Comparison of ENCODE assay signal across 8 cellular contexts in genomic region chr6:33207569-33208088, GRCh38. TPM values are rescaled to one million over a fixed set of nuclear protein-coding genes. Genes with fewer than 3 reads are reported as not detected.
DNase-seq lines count a peak whose midpoint lies in the region; ATAC-seq and TF ChIP-seq lines count a peak whose summit lies in the region.

No MANE protein-coding gene starts in this region.

- DNase-seq in Daoy (ENCODE audit: low read depth) (peak; percentile 69), M059J (ENCODE audit: low read depth) (peak; percentile 84), body of pancreas (peak; percentile 54 to 59 (median 56)), spleen (peak; percentile 85), SKM-1 treated with dmso at 0.1 percent for 144 hours (lab: John Stamatoyannopoulos, UW; ENCODE audit: unreplicated experiment) (no peak)

- peak overlapping the region; percentile 83 to 96 (median 90) for H3K27ac ChIP-seq in body of pancreas
- H3K27ac ChIP-seq in iPS-20b (ENCODE audit: low read length), result no peak overlapping the region
- H3K27ac ChIP-seq in spleen, result peak overlapping the region; percentile 93 to 95 (median 94)

- peaks cover 64% of the 10 kb centered on the region for H3K4me1 ChIP-seq in body of pancreas
- peaks cover 19% of the 10 kb centered on the region for H3K4me1 ChIP-seq in iPS-20b (ENCODE audit: insufficient read depth, low read length)
- H3K4me1 ChIP-seq in spleen, result peaks cover 21 to 82% (median 50%) of the 10 kb centered on the region in 6 donors

- peak overlapping the region; percentile 79 to 94 for H3K4me3 ChIP-seq in body of pancreas
- H3K4me3 ChIP-seq in iPS-20b (ENCODE audit: low read length), result peak overlapping the region; percentile 89
- H3K4me3 ChIP-seq in spleen, result peak overlapping the region; percentile 44 to 78 (median 66)

- H3K36me3 ChIP-seq in body of pancreas (replicated peaks in 1 of 2; ENCODE audit: insufficient read depth in 1 of 2, low read depth in 2 of 2), result peaks cover 0 to 6% of the 10 kb centered on the region in 2 donors
- H3K36me3 ChIP-seq in iPS-20b (ENCODE audit: insufficient read depth, low read depth, low read length), result peaks cover 31% of the 10 kb centered on the region
- H3K36me3 ChIP-seq in spleen, result peaks cover 0 to 49% (median 34%) of the 10 kb centered on the region in 6 donors

- no peak for TF ChIP-seq POLR2A in body of pancreas (IDR thresholded peaks at IDR 0.05)
- TF ChIP-seq POLR2A in spleen (IDR thresholded peaks at IDR 0.05), result no peak

- 1 to 3% methylated on average over 23 to 29 of the region's 29 CpGs for WGBS in body of pancreas, 2 donors
- WGBS in spleen, 5 donors, result 1 to 4% (median 2%) methylated on average over 28 to 29 of the region's 29 CpGs

- ATAC-seq in body of pancreas, result peak; percentile 16
- ATAC-seq in activated CD4-positive, CD25-positive, alpha-beta regulatory T cell treated with anti-CD3 and anti-CD28 coated beads, Interleukin-2, amount 50 U/mL, for 24 hours, result no peak
- ATAC-seq in GM18517 (IDR thresholded peaks at IDR 0.05; ENCODE audit: unreplicated experiment), result no peak

- intact Hi-C loops in body of pancreas (cut with DNase I), result no loop called here
- intact Hi-C loops in spleen (cut with DNase I; ENCODE audit: low total_unique reads), result no loop called here

- H3K9ac ChIP-seq in iPS-20b (ENCODE audit: low read depth, low read length), result peak overlapping the region; percentile 85

- H3K27me3 ChIP-seq in body of pancreas (no peaks in the 10 kb centered on the region), iPS-20b (ENCODE audit: insufficient read depth, low read length) (peaks cover 53% of the 10 kb centered on the region), spleen (replicated peaks in 1 of 7) (peaks cover 0 to 6% (median 0%) of the 10 kb centered on the region in 7 donors)

- no peaks in the 10 kb centered on the region for H3K9me3 ChIP-seq in body of pancreas
- no peaks in the 10 kb centered on the region for H3K9me3 ChIP-seq in iPS-20b (ENCODE audit: insufficient read depth, low read depth, low read length)
- no peaks in the 10 kb centered on the region for H3K9me3 ChIP-seq in spleen

- TF ChIP-seq CTCF in body of pancreas (IDR thresholded peaks at IDR 0.05), result no peak
- TF ChIP-seq CTCF in spleen (IDR thresholded peaks at IDR 0.05 in 8 of 11, conservative IDR thresholded peaks at IDR 0.05 in 3 of 11), result no peak

RNA-seq across cellular contexts. Expression of gene RING1, which starts 0.7 kb away (rescaled TPM):
- 43.4 and 44.9 TPM in 2 replicates for total RNA-seq in Daoy (2014; rRNA removed; shearing (Covaris generic))
- total RNA-seq in M059J (2014; rRNA removed; shearing (Covaris generic)), result 44.2 and 48.5 TPM in 2 replicates
- 10 to 100 TPM; 11.2 to 28.3 TPM for total RNA-seq in body of pancreas
- 10 to 100 TPM; 13.4 to 37.8 (median 29.6) TPM for total RNA-seq in spleen
- 10 to 100 TPM; 29.2 to 42.3 (median 32.5) TPM for polyA plus RNA-seq in spleen

RNA-seq across cellular contexts. Expression of gene HSD17B8, which starts 3.2 kb away (rescaled TPM):
- 3.3 and 8.2 TPM in 2 replicates for total RNA-seq in Daoy (2014; rRNA removed; shearing (Covaris generic))
- total RNA-seq in M059J (2014; rRNA removed; shearing (Covaris generic)), result 0.32 TPM in 1 of 2 replicates, not detected in the other
- total RNA-seq in body of pancreas, result 10 to 100 TPM; 19.1 to 29.1 TPM
- 10 to 100 TPM in 5 of 7 donors, 1 to 10 TPM in 2; 8.7 to 20.1 (median 14.9) TPM for total RNA-seq in spleen
- polyA plus RNA-seq in spleen, result 10 to 100 TPM; 15.8 to 24.1 (median 16.5) TPM

RNA-seq across cellular contexts. Expression of gene SLC39A7, which starts 7.0 kb away (rescaled TPM):
- 104 and 121 TPM in 2 replicates for total RNA-seq in Daoy (2014; rRNA removed; shearing (Covaris generic))
- total RNA-seq in M059J (2014; rRNA removed; shearing (Covaris generic)), result 140 and 234 TPM in 2 replicates
- total RNA-seq in body of pancreas (10 to 100 TPM; 57.3 to 67.9 TPM), spleen (10 to 100 TPM; 42.8 to 58.7 (median 48.8) TPM)
- polyA plus RNA-seq in spleen, result 10 to 100 TPM; 28.8 to 42.3 (median 33.8) TPM

RNA-seq across cellular contexts. Expression of gene RXRB, which starts 7.2 kb away (rescaled TPM):
- 21.4 and 27.3 TPM in 2 replicates for total RNA-seq in Daoy (2014; rRNA removed; shearing (Covaris generic))
- 18.4 and 28.7 TPM in 2 replicates for total RNA-seq in M059J (2014; rRNA removed; shearing (Covaris generic))
- total RNA-seq in body of pancreas (10 to 100 TPM; 17.1 to 21.0 TPM), spleen (10 to 100 TPM; 30.9 to 66.8 (median 54.2) TPM)
- polyA plus RNA-seq in spleen, result 10 to 100 TPM; 29.1 to 72.4 (median 53.0) TPM

RNA-seq across cellular contexts. Expression of gene COL11A2, which starts 15.4 kb away (rescaled TPM):
- total RNA-seq in Daoy (2014; rRNA removed; shearing (Covaris generic)), result 1.6 and 5.5 TPM in 2 replicates
- total RNA-seq in M059J (2014; rRNA removed; shearing (Covaris generic)), result 0.02 TPM in 1 of 2 replicates, not detected in the other
- total RNA-seq in body of pancreas, result 1 to 10 TPM in 1 of 2 donors, under 1 TPM in 1; 0.78 to 2.3 TPM
- total RNA-seq in spleen, result 1 to 10 TPM in 6 of 7 donors, under 1 TPM in 1; 0.79 to 2.4 (median 1.3) TPM
- 1 to 10 TPM in 2 of 3 donors, under 1 TPM in 1; 0.68 to 2.2 (median 1.8) TPM for polyA plus RNA-seq in spleen
